ENCODE assay signal across 1 cellular context in the genomic region with DNA sequence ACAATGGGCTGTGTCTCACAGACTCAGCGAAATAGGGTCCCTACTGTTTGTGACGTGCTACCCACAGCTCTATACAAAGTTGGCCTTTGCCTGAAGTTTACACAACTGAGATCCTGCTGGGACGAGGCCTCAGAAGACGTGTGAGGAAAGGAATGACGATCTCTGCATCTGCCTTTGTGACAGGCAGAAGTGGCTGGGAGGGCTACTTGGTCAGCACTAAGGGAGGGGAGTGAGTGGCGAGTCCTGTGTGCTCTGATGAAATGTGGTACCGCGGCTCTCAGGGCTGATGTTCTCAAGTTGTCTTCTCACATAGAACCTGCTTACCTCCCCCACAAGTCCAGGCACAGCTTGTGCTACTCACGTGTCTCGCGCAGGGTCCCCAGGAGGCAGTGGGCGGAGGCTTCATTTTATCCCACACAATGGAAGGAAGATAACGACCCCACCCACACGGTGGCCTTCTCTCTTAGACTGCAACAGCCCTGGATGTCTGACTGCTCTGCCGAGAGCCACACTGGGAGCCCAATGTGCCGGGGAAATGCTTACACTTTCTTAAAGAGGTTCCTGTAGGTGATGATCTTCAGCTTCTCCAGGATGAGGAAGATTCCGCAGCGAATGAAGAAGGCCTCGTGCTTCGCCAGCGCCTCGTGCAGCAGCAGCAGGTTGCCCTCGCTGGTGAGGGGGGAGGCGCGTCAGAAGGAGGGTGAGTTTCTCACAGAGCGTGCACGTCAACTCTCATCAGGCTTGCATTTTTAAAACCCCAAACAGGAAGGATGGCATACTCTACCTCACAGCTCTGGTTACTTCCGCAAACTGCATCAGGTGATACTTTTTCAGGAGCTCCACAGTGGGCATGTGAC.
TF ChIP-seq lines count a peak whose summit lies in the region.

No MANE protein-coding gene starts in this region.

TF ChIP-seq in GM23338, 12 proteins besides CTCF, POLR2A, EP300 and RAD21 (continued from another document):
- TF ChIP-seq, protein P1, sequence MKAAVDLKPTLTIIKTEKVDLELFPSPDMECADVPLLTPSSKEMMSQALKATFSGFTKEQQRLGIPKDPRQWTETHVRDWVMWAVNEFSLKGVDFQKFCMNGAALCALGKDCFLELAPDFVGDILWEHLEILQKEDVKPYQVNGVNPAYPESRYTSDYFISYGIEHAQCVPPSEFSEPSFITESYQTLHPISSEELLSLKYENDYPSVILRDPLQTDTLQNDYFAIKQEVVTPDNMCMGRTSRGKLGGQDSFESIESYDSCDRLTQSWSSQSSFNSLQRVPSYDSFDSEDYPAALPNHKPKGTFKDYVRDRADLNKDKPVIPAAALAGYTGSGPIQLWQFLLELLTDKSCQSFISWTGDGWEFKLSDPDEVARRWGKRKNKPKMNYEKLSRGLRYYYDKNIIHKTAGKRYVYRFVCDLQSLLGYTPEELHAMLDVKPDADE (IDR thresholded peaks at IDR 0.05) = no peak
- TF ChIP-seq, protein P2, sequence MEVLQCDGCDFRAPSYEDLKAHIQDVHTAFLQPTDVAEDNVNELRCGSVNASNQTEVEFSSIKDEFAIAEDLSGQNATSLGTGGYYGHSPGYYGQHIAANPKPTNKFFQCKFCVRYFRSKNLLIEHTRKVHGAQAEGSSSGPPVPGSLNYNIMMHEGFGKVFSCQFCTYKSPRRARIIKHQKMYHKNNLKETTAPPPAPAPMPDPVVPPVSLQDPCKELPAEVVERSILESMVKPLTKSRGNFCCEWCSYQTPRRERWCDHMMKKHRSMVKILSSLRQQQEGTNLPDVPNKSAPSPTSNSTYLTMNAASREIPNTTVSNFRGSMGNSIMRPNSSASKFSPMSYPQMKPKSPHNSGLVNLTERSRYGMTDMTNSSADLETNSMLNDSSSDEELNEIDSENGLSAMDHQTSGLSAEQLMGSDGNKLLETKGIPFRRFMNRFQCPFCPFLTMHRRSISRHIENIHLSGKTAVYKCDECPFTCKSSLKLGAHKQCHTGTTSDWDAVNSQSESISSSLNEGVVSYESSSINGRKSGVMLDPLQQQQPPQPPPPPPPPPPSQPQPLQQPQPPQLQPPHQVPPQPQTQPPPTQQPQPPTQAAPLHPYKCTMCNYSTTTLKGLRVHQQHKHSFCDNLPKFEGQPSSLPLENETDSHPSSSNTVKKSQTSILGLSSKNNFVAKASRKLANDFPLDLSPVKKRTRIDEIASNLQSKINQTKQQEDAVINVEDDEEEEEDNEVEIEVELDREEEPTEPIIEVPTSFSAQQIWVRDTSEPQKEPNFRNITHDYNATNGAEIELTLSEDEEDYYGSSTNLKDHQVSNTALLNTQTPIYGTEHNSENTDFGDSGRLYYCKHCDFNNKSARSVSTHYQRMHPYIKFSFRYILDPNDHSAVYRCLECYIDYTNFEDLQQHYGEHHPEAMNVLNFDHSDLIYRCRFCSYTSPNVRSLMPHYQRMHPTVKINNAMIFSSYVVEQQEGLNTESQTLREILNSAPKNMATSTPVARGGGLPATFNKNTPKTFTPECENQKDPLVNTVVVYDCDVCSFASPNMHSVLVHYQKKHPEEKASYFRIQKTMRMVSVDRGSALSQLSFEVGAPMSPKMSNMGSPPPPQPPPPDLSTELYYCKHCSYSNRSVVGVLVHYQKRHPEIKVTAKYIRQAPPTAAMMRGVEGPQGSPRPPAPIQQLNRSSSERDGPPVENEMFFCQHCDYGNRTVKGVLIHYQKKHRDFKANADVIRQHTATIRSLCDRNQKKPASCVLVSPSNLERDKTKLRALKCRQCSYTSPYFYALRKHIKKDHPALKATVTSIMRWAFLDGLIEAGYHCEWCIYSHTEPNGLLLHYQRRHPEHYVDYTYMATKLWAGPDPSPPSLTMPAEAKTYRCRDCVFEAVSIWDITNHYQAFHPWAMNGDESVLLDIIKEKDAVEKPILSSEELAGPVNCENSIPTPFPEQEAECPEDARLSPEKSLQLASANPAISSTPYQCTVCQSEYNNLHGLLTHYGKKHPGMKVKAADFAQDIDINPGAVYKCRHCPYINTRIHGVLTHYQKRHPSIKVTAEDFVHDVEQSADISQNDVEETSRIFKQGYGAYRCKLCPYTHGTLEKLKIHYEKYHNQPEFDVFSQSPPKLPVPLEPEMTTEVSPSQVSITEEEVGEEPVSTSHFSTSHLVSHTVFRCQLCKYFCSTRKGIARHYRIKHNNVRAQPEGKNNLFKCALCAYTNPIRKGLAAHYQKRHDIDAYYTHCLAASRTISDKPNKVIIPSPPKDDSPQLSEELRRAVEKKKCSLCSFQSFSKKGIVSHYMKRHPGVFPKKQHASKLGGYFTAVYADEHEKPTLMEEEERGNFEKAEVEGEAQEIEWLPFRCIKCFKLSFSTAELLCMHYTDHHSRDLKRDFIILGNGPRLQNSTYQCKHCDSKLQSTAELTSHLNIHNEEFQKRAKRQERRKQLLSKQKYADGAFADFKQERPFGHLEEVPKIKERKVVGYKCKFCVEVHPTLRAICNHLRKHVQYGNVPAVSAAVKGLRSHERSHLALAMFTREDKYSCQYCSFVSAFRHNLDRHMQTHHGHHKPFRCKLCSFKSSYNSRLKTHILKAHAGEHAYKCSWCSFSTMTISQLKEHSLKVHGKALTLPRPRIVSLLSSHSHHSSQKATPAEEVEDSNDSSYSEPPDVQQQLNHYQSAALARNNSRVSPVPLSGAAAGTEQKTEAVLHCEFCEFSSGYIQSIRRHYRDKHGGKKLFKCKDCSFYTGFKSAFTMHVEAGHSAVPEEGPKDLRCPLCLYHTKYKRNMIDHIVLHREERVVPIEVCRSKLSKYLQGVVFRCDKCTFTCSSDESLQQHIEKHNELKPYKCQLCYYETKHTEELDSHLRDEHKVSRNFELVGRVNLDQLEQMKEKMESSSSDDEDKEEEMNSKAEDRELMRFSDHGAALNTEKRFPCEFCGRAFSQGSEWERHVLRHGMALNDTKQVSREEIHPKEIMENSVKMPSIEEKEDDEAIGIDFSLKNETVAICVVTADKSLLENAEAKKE (CRISPR knock-in tag; IDR thresholded peaks at IDR 0.05) = no peak
- no peak for TF ChIP-seq NANOG (IDR thresholded peaks at IDR 0.05; ENCODE audit: borderline replicate concordance)
- TF ChIP-seq, protein P3, sequence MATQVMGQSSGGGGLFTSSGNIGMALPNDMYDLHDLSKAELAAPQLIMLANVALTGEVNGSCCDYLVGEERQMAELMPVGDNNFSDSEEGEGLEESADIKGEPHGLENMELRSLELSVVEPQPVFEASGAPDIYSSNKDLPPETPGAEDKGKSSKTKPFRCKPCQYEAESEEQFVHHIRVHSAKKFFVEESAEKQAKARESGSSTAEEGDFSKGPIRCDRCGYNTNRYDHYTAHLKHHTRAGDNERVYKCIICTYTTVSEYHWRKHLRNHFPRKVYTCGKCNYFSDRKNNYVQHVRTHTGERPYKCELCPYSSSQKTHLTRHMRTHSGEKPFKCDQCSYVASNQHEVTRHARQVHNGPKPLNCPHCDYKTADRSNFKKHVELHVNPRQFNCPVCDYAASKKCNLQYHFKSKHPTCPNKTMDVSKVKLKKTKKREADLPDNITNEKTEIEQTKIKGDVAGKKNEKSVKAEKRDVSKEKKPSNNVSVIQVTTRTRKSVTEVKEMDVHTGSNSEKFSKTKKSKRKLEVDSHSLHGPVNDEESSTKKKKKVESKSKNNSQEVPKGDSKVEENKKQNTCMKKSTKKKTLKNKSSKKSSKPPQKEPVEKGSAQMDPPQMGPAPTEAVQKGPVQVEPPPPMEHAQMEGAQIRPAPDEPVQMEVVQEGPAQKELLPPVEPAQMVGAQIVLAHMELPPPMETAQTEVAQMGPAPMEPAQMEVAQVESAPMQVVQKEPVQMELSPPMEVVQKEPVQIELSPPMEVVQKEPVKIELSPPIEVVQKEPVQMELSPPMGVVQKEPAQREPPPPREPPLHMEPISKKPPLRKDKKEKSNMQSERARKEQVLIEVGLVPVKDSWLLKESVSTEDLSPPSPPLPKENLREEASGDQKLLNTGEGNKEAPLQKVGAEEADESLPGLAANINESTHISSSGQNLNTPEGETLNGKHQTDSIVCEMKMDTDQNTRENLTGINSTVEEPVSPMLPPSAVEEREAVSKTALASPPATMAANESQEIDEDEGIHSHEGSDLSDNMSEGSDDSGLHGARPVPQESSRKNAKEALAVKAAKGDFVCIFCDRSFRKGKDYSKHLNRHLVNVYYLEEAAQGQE (IDR thresholded peaks at IDR 0.05; ENCODE audit: unreplicated experiment) = no peak
- TF ChIP-seq CREB1 (CRISPR knock-in tag; IDR thresholded peaks at IDR 0.05; ENCODE audit: low read depth) = no peak
- no peak for TF ChIP-seq JUNB (IDR thresholded peaks at IDR 0.05; ENCODE audit: unreplicated experiment)
- no peak for TF ChIP-seq EZH2phosphoT487 (IDR thresholded peaks at IDR 0.05; ENCODE audit: unreplicated experiment)
- no peak for TF ChIP-seq STAT1 (IDR thresholded peaks at IDR 0.05; ENCODE audit: unreplicated experiment)
